In genomic region chr2:44083054-44083453, GRCh38 we compare ENCODE assay signal across 17 cellular contexts.
"Had no signal": no experiment of that assay in that cellular context is flagged by ENCODE, and none has a peak within 500 bp of the region (broad histone marks: within the 10 kb centered on the region; RNA-seq: fewer than 3 reads in every experiment).

No MANE protein-coding gene starts in this region.

- H3K4me3 ChIP-seq: body of pancreas, ovary, skin epidermis, tibial nerve had no signal

- H3K36me3 ChIP-seq: ovary, tibial nerve had no signal

- H3K4me3 Mint-ChIP-seq: activated naive CD8-positive, alpha-beta T cell; central memory CD8-positive, alpha-beta T cell had no signal

- H3K9me3 Mint-ChIP-seq: central memory CD8-positive, alpha-beta T cell; naive B cell had no signal

- H3K27ac Mint-ChIP-seq: activated naive CD8-positive, alpha-beta T cell; naive B cell had no signal

- DNase-seq: activated CD4-positive, alpha-beta T cell treated with anti-CD3 and anti-CD28 coated beads for 1 hour; activated CD4-positive, alpha-beta T cell treated with anti-CD3 and anti-CD28 coated beads, Interleukin-2, amount 50 U/mL, for 48 hours; effector memory CD4-positive, alpha-beta T cell; left colon; naive B cell; ovary; stimulated activated CD4-positive, alpha-beta T cell treated with anti-CD3 and anti-CD28 coated beads, Interleukin-15, amount 100 ng/mL, for 24 hours; stimulated activated CD4-positive, alpha-beta T cell treated with anti-CD3 and anti-CD28 coated beads, Interleukin-4, amount 100 ng/mL, for 1 hour; stimulated activated naive CD4-positive, alpha-beta T cell; T-helper 1 cell had no signal

- ATAC-seq: body of pancreas, left colon had no signal

- H3K27me3 ChIP-seq: body of pancreas, ovary, tibial nerve had no signal

- H3K27me3 Mint-ChIP-seq: activated naive CD8-positive, alpha-beta T cell; central memory CD8-positive, alpha-beta T cell; naive B cell had no signal

- H3K9me3 ChIP-seq: body of pancreas, ovary, tibial nerve had no signal

- H3K36me3 Mint-ChIP-seq: activated naive CD8-positive, alpha-beta T cell; naive B cell had no signal

- H3K27ac ChIP-seq: body of pancreas, epithelial cell of prostate, ovary, skin epidermis, tibial nerve, VCaP had no signal
